24 cellular contexts compared by ENCODE assay signal in genomic region chr20:25191051-25191450, GRCh38.
"Had no signal": no experiment of that assay in that cellular context is flagged by ENCODE, and none has a peak within 500 bp of the region (broad histone marks: within the 10 kb centered on the region; RNA-seq: fewer than 3 reads in every experiment).

No MANE protein-coding gene starts in this region.

- H3K4me1 ChIP-seq: colonic mucosa, vagina had no signal

- H3K36me3 Mint-ChIP-seq: activated CD8-positive, alpha-beta memory T cell treated with anti-CD3 and anti-CD28 coated beads, Interleukin-2, amount 10 ng/mL, durations not matched to agents 7 days and 5 days; activated naive CD4-positive, alpha-beta T cell treated with anti-CD3 and anti-CD28 coated beads, Interleukin-2, amount 10 ng/mL, durations not matched to agents 7 days and 5 days; brain; type B pancreatic cell had no signal

- H3K36me3 ChIP-seq: colonic mucosa, thoracic aorta, vagina, WERI-Rb-1 had no signal

- H3K27me3 Mint-ChIP-seq: activated CD8-positive, alpha-beta T cell treated with anti-CD3 and anti-CD28 coated beads for 36 hours had no signal

- DNase-seq: activated CD4-positive, alpha-beta T cell treated with anti-CD3 and anti-CD28 coated beads, Interleukin-2, amount 10 ng/mL, durations not matched to agents 7 days and 5 days; activated CD4-positive, CD25-positive, alpha-beta regulatory T cell treated with anti-CD3 and anti-CD28 coated beads, Interleukin-2, amount 50 U/mL, for 72 hours; activated CD8-positive, alpha-beta memory T cell treated with anti-CD3 and anti-CD28 coated beads, Interleukin-2, amount 10 ng/mL, durations not matched to agents 7 days and 5 days; activated CD8-positive, alpha-beta T cell treated with anti-CD3 and anti-CD28 coated beads for 36 hours; activated effector memory CD4-positive, alpha-beta T cell treated with anti-CD3 and anti-CD28 coated beads, Interleukin-2, amount 50 U/mL, for 16 hours; activated naive CD4-positive, alpha-beta T cell treated with anti-CD3 and anti-CD28 coated beads, Interleukin-2, amount 10 ng/mL, durations not matched to agents 7 days and 5 days; activated T-cell treated with anti-CD3 and anti-CD28 coated beads for 4 hours; colonic mucosa; foreskin fibroblast; hippocampal formation; mesenchymal stem cell; mucosa of descending colon; nephron progenitor cell; occipital lobe; stimulated activated CD4-positive, alpha-beta T cell treated with anti-CD3 and anti-CD28 coated beads, Interleukin-2, amount 100 ng/mL, for 48 hours; stimulated activated CD8-positive, alpha-beta memory T cell treated with anti-CD3 and anti-CD28 coated beads, Interleukin-4, amount 100 ng/mL, for 48 hours; stimulated activated naive B cell treated with anti-CD40 and anti-IgM and Interleukin-4, amounts not matched to agents 10 μg/mL and 1 μg/mL and 100 μg/mL, for 72 hours; T-helper 1 cell; WERI-Rb-1 had no signal

- H3K4me3 ChIP-seq: colonic mucosa, mucosa of descending colon, thoracic aorta, vagina had no signal

- H3K27ac Mint-ChIP-seq: activated CD4-positive, alpha-beta T cell treated with anti-CD3 and anti-CD28 coated beads, Interleukin-2, amount 10 ng/mL, durations not matched to agents 7 days and 5 days; activated CD8-positive, alpha-beta memory T cell treated with anti-CD3 and anti-CD28 coated beads, Interleukin-2, amount 10 ng/mL, durations not matched to agents 7 days and 5 days; activated CD8-positive, alpha-beta T cell treated with anti-CD3 and anti-CD28 coated beads for 36 hours; activated naive CD4-positive, alpha-beta T cell treated with anti-CD3 and anti-CD28 coated beads, Interleukin-2, amount 10 ng/mL, durations not matched to agents 7 days and 5 days; brain; nephron progenitor cell; stimulated activated naive B cell treated with anti-CD40 and anti-IgM and Interleukin-4, amounts not matched to agents 10 μg/mL and 1 μg/mL and 100 μg/mL, for 72 hours; type B pancreatic cell had no signal

- H3K9me3 ChIP-seq: colonic mucosa, mucosa of descending colon, thoracic aorta, vagina had no signal

- H3K9me3 Mint-ChIP-seq: activated CD4-positive, alpha-beta T cell treated with anti-CD3 and anti-CD28 coated beads, Interleukin-2, amount 10 ng/mL, durations not matched to agents 7 days and 5 days; activated CD8-positive, alpha-beta T cell treated with anti-CD3 and anti-CD28 coated beads for 36 hours; activated naive CD4-positive, alpha-beta T cell treated with anti-CD3 and anti-CD28 coated beads, Interleukin-2, amount 10 ng/mL, durations not matched to agents 7 days and 5 days; central memory CD8-positive, alpha-beta T cell; stimulated activated naive B cell treated with anti-CD40 and anti-IgM and Interleukin-4, amounts not matched to agents 10 μg/mL and 1 μg/mL and 100 μg/mL, for 72 hours; type B pancreatic cell had no signal

- H3K27me3 ChIP-seq: colonic mucosa, vagina had no signal

- H3K27ac ChIP-seq: colonic mucosa, thoracic aorta, vagina, WERI-Rb-1 had no signal

- ATAC-seq: activated CD8-positive, alpha-beta memory T cell treated with anti-CD3 and anti-CD28 coated beads, Interleukin-2, amount 10 ng/mL, durations not matched to agents 7 days and 5 days; activated CD8-positive, alpha-beta T cell treated with anti-CD3 and anti-CD28 coated beads for 36 hours; mucosa of descending colon; stimulated activated naive B cell treated with anti-CD40 and anti-IgM and Interleukin-4, amounts not matched to agents 10 μg/mL and 1 μg/mL and 100 μg/mL, for 72 hours had no signal

- H3K4me3 Mint-ChIP-seq: activated CD4-positive, alpha-beta T cell treated with anti-CD3 and anti-CD28 coated beads, Interleukin-2, amount 10 ng/mL, durations not matched to agents 7 days and 5 days; activated CD8-positive, alpha-beta memory T cell treated with anti-CD3 and anti-CD28 coated beads, Interleukin-2, amount 10 ng/mL, durations not matched to agents 7 days and 5 days; activated CD8-positive, alpha-beta T cell treated with anti-CD3 and anti-CD28 coated beads for 36 hours; activated naive CD4-positive, alpha-beta T cell treated with anti-CD3 and anti-CD28 coated beads, Interleukin-2, amount 10 ng/mL, durations not matched to agents 7 days and 5 days; brain; central memory CD8-positive, alpha-beta T cell; nephron progenitor cell; stimulated activated naive B cell treated with anti-CD40 and anti-IgM and Interleukin-4, amounts not matched to agents 10 μg/mL and 1 μg/mL and 100 μg/mL, for 72 hours; type B pancreatic cell had no signal
